1 cellular context compared by ENCODE assay signal in genomic region chr3:185733980-185734724, GRCh38.
TF ChIP-seq lines count a peak whose summit lies in the region.

No MANE protein-coding gene starts in this region.

TF ChIP-seq in K562, 482 proteins besides CTCF, POLR2A, EP300 and RAD21 (continued from another document):
- TF ChIP-seq NR0B1 (IDR thresholded peaks at IDR 0.05; ENCODE audit: partially characterized antibody) (no peak), NR2F6 (CRISPR knock-in tag; IDR thresholded peaks at IDR 0.05) (no peak), HNRNPL (IDR thresholded peaks at IDR 0.05; ENCODE audit: low read depth, low read length) (no peak), ZBTB12 (CRISPR knock-in tag; IDR thresholded peaks at IDR 0.05) (no peak), ZFX (CRISPR knock-in tag; IDR thresholded peaks at IDR 0.05) (no peak), ZNF780A (CRISPR knock-in tag; IDR thresholded peaks at IDR 0.05) (no peak), RFX1 (IDR thresholded peaks at IDR 0.05) (peak; percentile 79), FOXA3 (CRISPR knock-in tag; conservative IDR thresholded peaks at IDR 0.05 in 1 of 2, IDR thresholded peaks at IDR 0.05 in 1 of 2) (no peak), ARID3A (IDR thresholded peaks at IDR 0.05; ENCODE audit: borderline replicate concordance, low read depth, low read length) (0 out of 2 replicates have a peak, but pooled peaks have one; percentile 2), E2F5 (CRISPR knock-in tag; IDR thresholded peaks at IDR 0.05) (no peak), MBD2 (IDR thresholded peaks at IDR 0.05; ENCODE audit: borderline replicate concordance, low read depth) (no peak), FOS (IDR thresholded peaks at IDR 0.05; ENCODE audit: extremely low read depth, insufficient read length) (no peak), RBM39 (optimal IDR thresholded peaks at IDR 0.05; ENCODE audit: low read depth, low read length) (no peak), ZNF121 (CRISPR knock-in tag; conservative IDR thresholded peaks at IDR 0.05) (no peak), RERE (CRISPR knock-in tag; IDR thresholded peaks at IDR 0.05; ENCODE audit: borderline replicate concordance) (no peak), MTA3 (IDR thresholded peaks at IDR 0.05; ENCODE audit: borderline replicate concordance) (0 out of 2 replicates have a peak, but pooled peaks have one; percentile 19), SNRNP70 (optimal IDR thresholded peaks at IDR 0.05; ENCODE audit: low read depth, low read length) (no peak), MIER1 (IDR thresholded peaks at IDR 0.05; ENCODE audit: low read depth) (no peak), HMGN3 (IDR thresholded peaks at IDR 0.05; ENCODE audit: borderline replicate concordance, extremely low read depth, insufficient read length, low read depth, low read length) (no peak), TARDBP (IDR thresholded peaks at IDR 0.05) (no peak), ZNF253 (CRISPR knock-in tag; conservative IDR thresholded peaks at IDR 0.05) (no peak), NR2C1 (IDR thresholded peaks at IDR 0.05) (no peak), NR2C1 (tag; IDR thresholded peaks at IDR 0.05) (no peak), FOXO4 (CRISPR knock-in tag; IDR thresholded peaks at IDR 0.05) (no peak), POLR2G (IDR thresholded peaks at IDR 0.05; ENCODE audit: low read depth, low read length) (no peak), HDAC3 (IDR thresholded peaks at IDR 0.05; ENCODE audit: borderline replicate concordance, partially characterized antibody) (no peak), NFATC3 (IDR thresholded peaks at IDR 0.05) (no peak)
TF ChIP-seq in K562: peak in this region for 30.
